In genomic region chr6:4732691-4733315, GRCh38 we compare ENCODE assay signal across 1 cellular context.
A peak's percentile ranks its signal among the peaks of the same experiment; 100 is the strongest.
TF ChIP-seq lines count a peak whose summit lies in the region.

No MANE protein-coding gene starts in this region.

TF ChIP-seq in K562, 482 proteins besides CTCF, POLR2A, EP300 and RAD21 (continued from another document and continues in another):
- TF ChIP-seq ZNF217 (CRISPR knock-in tag; IDR thresholded peaks at IDR 0.05) (no peak), NFE2 (IDR thresholded peaks at IDR 0.05; ENCODE audit: low read depth) (peak; percentile 84), ZBTB8A (IDR thresholded peaks at IDR 0.05; ENCODE audit: partially characterized antibody) (no peak), TAF9B (IDR thresholded peaks at IDR 0.05; ENCODE audit: partially characterized antibody) (no peak), HSF4 (CRISPR knock-in tag; IDR thresholded peaks at IDR 0.05; ENCODE audit: borderline replicate concordance) (no peak), SMARCA4 (IDR thresholded peaks at IDR 0.05) (peak; percentile 48), ZNF444 (CRISPR knock-in tag; IDR thresholded peaks at IDR 0.05) (no peak), ARID1B (IDR thresholded peaks at IDR 0.05) (peak; percentile 64; the same call in 1 of the 2 replicates), SETDB1 (IDR thresholded peaks at IDR 0.05; ENCODE audit: low read length) (no peak), SAFB (IDR thresholded peaks at IDR 0.05; ENCODE audit: borderline replicate concordance, low read depth, low read length) (no peak), AFF1 (IDR thresholded peaks at IDR 0.05; ENCODE audit: low read depth in 1 of 2, partially characterized antibody in 2 of 2) (no peak), PYGO2 (tag; IDR thresholded peaks at IDR 0.05) (no peak), FOXO4 (CRISPR knock-in tag; IDR thresholded peaks at IDR 0.05) (no peak), CBX1 (IDR thresholded peaks at IDR 0.05; ENCODE audit: low read depth) (no peak), FOXM1 (IDR thresholded peaks at IDR 0.05; ENCODE audit: low read depth) (0 out of 2 replicates have a peak, but pooled peaks have one; percentile 12), FOXM1 (CRISPR knock-in tag; IDR thresholded peaks at IDR 0.05; ENCODE audit: low read depth) (no peak), ATF7 (IDR thresholded peaks at IDR 0.05) (peak; percentile 54), TBL1XR1 (IDR thresholded peaks at IDR 0.05; ENCODE audit: low read length in 2 of 2) (no peak), ZNF143 (CRISPR knock-in tag; IDR thresholded peaks at IDR 0.05) (no peak), SRSF7 (optimal IDR thresholded peaks at IDR 0.05; ENCODE audit: low read depth, low read length) (no peak), RREB1 (CRISPR knock-in tag; IDR thresholded peaks at IDR 0.05) (no peak), HMBOX1 (IDR thresholded peaks at IDR 0.05) (no peak), JUNB (CRISPR knock-in tag; conservative IDR thresholded peaks at IDR 0.05) (no peak), ZNF512 (tag; IDR thresholded peaks at IDR 0.05) (peak; percentile 87), CBFA2T2 (conservative IDR thresholded peaks at IDR 0.05) (no peak), CREB3 (tag; conservative IDR thresholded peaks at IDR 0.05; ENCODE audit: low read depth) (no peak), E2F6 (IDR thresholded peaks at IDR 0.05; ENCODE audit: borderline replicate concordance in 1 of 2, extremely low read depth in 1 of 2, insufficient read depth in 1 of 2, insufficient read length in 1 of 2, low read depth in 1 of 2, low read length in 1 of 2, poor library complexity in 1 of 2, severe bottlenecking in 1 of 2) (peak; percentile 77 to 79), ESRRB (CRISPR knock-in tag; IDR thresholded peaks at IDR 0.05; ENCODE audit: borderline replicate concordance) (no peak), SUPT5H (IDR thresholded peaks at IDR 0.05) (no peak), MAFG (tag; conservative IDR thresholded peaks at IDR 0.05) (peak; percentile 61), ZBTB40 (IDR thresholded peaks at IDR 0.05) (no peak), ZBTB40 (CRISPR knock-in tag; IDR thresholded peaks at IDR 0.05) (no peak), ZFX (CRISPR knock-in tag; IDR thresholded peaks at IDR 0.05) (no peak), DIDO1 (tag; IDR thresholded peaks at IDR 0.05; ENCODE audit: low read depth) (no peak)
